Comparison of ENCODE assay signal across 24 cellular contexts in genomic region chr1:33297911-33298622, GRCh38. TPM values are rescaled to one million over a fixed set of nuclear protein-coding genes. Genes with fewer than 3 reads are reported as not detected.
DNase-seq lines count a peak whose midpoint lies in the region; ATAC-seq and TF ChIP-seq lines count a peak whose summit lies in the region.
"Had no signal": no experiment of that assay in that cellular context is flagged by ENCODE, and none has a peak within 500 bp of the region (broad histone marks: within the 10 kb centered on the region; RNA-seq: fewer than 3 reads in every experiment).

No MANE protein-coding gene starts in this region.

- H3K4me3 Mint-ChIP-seq in MCF 10A (ENCODE audit: unreplicated experiment) (no peak overlapping the region), chondrocyte (ENCODE audit: unreplicated experiment) (no peak overlapping the region)
- H3K4me3 Mint-ChIP-seq: activated T-cell treated with anti-CD3 and anti-CD28 coated beads, Interleukin-2, amount 50 U/mL, for 4 hours; CD4-positive, alpha-beta T cell; natural killer cell treated with Interleukin-12 subunit alpha and Interleukin-12 subunit beta and Interleukin-15 and Interleukin-18, amount 100 ng/mL, for 72 hours; stimulated activated naive CD8-positive, alpha-beta T cell treated with anti-CD3 and anti-CD28 coated beads, Interleukin-15, Interleukin-2, amounts not matched to agents 100 ng/mL and 50 ng/mL, for 24 hours had no signal

- no peaks in the 10 kb centered on the region for H3K9me3 ChIP-seq in mammary epithelial cell (replicated peaks; ENCODE audit: insufficient read depth, low read length)
- H3K9me3 ChIP-seq in trophoblast cell (ENCODE audit: insufficient read depth, low read depth, low read length) = no peaks in the 10 kb centered on the region
- no peaks in the 10 kb centered on the region for H3K9me3 ChIP-seq in aorta (ENCODE audit: control insufficient read depth, low read length)
- H3K9me3 ChIP-seq: lower lobe of right lung, mucosa of descending colon, thoracic aorta had no signal

- no peak overlapping the region for H2BK12ac ChIP-seq in trophoblast cell (ENCODE audit: low read length)

- intact Hi-C loops in MCF 10A (cut with micrococcal nuclease) (loop anchor here (1.0 to 2.0 kb wide), 2 partner anchors 80 to 315 kb away; no protein-coding TSS in a partner anchor), mammary epithelial cell (cut with micrococcal nuclease) (loop anchor here (1.0 kb wide), 1 partner anchor 79 kb away; no protein-coding TSS in a partner anchor), aorta (cut with DNase I) (loop anchor here (2.0 to 10.0 kb wide), 5 partner anchors 39 to 317 kb away; no protein-coding TSS in a partner anchor)

- H4K91ac ChIP-seq in trophoblast cell (ENCODE audit: low read depth, low read length) = no peak overlapping the region

- no peak overlapping the region for H3K18ac ChIP-seq in trophoblast cell (ENCODE audit: low read length)

- H3K27me3 ChIP-seq in mammary epithelial cell (ENCODE audit: insufficient read depth, low read length) (no peaks in the 10 kb centered on the region), trophoblast cell (ENCODE audit: insufficient read depth, low read length) (no peaks in the 10 kb centered on the region), aorta (ENCODE audit: control insufficient read depth in 1 of 2, insufficient read depth in 2 of 2, low read length in 1 of 2) (no peaks in the 10 kb centered on the region)

- no peaks in the 10 kb centered on the region for H3K79me1 ChIP-seq in trophoblast cell (ENCODE audit: low read length)

- H2BK120ac ChIP-seq in trophoblast cell (ENCODE audit: insufficient read depth, low read length, poor library complexity) = no peak overlapping the region

- no peak overlapping the region for H2AK5ac ChIP-seq in trophoblast cell (ENCODE audit: low read length)

- dilution Hi-C loops in mammary epithelial cell (cut with HindIII; ENCODE audit: low sequenced_read_pairs) = no loop called here

- 91% methylated on average over 4 of the region's 4 CpGs for WGBS in mammary epithelial cell (ENCODE audit: low coverage, missing lambda C conversion rate)
- WGBS in trophoblast cell (ENCODE audit: extremely low coverage, insufficient coverage, insufficient read length) = no CpG with 5 or more reads among the region's 4 CpGs
- 84 to 86% methylated on average over 4 of the region's 4 CpGs for WGBS in aorta, 2 donors

- no peak overlapping the region for H4K8ac ChIP-seq in trophoblast cell (ENCODE audit: low read depth, low read length)

- no peak overlapping the region for H3K14ac ChIP-seq in trophoblast cell (ENCODE audit: low read length)

- H3K27ac ChIP-seq in mammary epithelial cell (ENCODE audit: insufficient read depth, low read depth, low read length) = no peak overlapping the region
- H3K27ac ChIP-seq in trophoblast cell (ENCODE audit: low read depth, low read length) = no peak overlapping the region
- H3K27ac ChIP-seq in aorta (ENCODE audit: low read depth in 1 of 2, low read length in 2 of 2) = no peak overlapping the region
- H3K27ac ChIP-seq: lower lobe of right lung, PC-9, VCaP had no signal

- no peak overlapping the region for H3K4ac ChIP-seq in trophoblast cell (ENCODE audit: low read depth, low read length)

- H3K79me2 ChIP-seq in mammary epithelial cell (ENCODE audit: insufficient read depth, low read length) (no peaks in the 10 kb centered on the region), trophoblast cell (ENCODE audit: control insufficient read depth, insufficient read depth, low read length, poor library complexity) (no peaks in the 10 kb centered on the region)

- H3K4me3 ChIP-seq in mammary epithelial cell (replicated peaks in 1 of 3; ENCODE audit: insufficient read depth in 1 of 3, low read depth in 2 of 3, low read length in 3 of 3) = no peak overlapping the region
- no peak overlapping the region for H3K4me3 ChIP-seq in trophoblast cell (ENCODE audit: low read depth, low read length)
- H3K4me3 ChIP-seq in aorta (ENCODE audit: low read length in 2 of 2) = no peak overlapping the region
- H3K4me3 ChIP-seq: lower lobe of right lung, mucosa of descending colon, PC-9, thoracic aorta had no signal

- H2BK5ac ChIP-seq in trophoblast cell (ENCODE audit: low read depth, low read length, poor library complexity) = no peak overlapping the region

- no peaks in the 10 kb centered on the region for H3K27me3 Mint-ChIP-seq in MCF 10A (ENCODE audit: insufficient read depth, unreplicated experiment)
- H3K27me3 Mint-ChIP-seq in chondrocyte (ENCODE audit: low read depth) = no peaks in the 10 kb centered on the region
- H3K27me3 Mint-ChIP-seq: CD4-positive, alpha-beta T cell; natural killer cell treated with Interleukin-12 subunit alpha and Interleukin-12 subunit beta and Interleukin-15 and Interleukin-18, amount 100 ng/mL, for 72 hours; stimulated activated naive CD8-positive, alpha-beta T cell treated with anti-CD3 and anti-CD28 coated beads, Interleukin-15, Interleukin-2, amounts not matched to agents 100 ng/mL and 50 ng/mL, for 24 hours had no signal

- no peak overlapping the region for H3K4me2 ChIP-seq in mammary epithelial cell (ENCODE audit: insufficient read depth, low read depth, low read length)
- H3K4me2 ChIP-seq in trophoblast cell (ENCODE audit: low read length) = no peak overlapping the region
- H3K4me2 ChIP-seq: PC-9 had no signal

- BruUV-seq in MCF 10A (replicated peaks; lab: Mats Ljungman, UMichigan) = no TSS peak
- no TSS peak for BruUV-seq in mammary epithelial cell (replicated peaks; lab: Mats Ljungman, UMichigan)

- peaks cover 43% of the 10 kb centered on the region for H3K36me3 Mint-ChIP-seq in MCF 10A (ENCODE audit: insufficient read depth, unreplicated experiment)
- peaks cover 23% of the 10 kb centered on the region for H3K36me3 Mint-ChIP-seq in chondrocyte (ENCODE audit: low read depth)
- H3K36me3 Mint-ChIP-seq: natural killer cell treated with Interleukin-12 subunit alpha and Interleukin-12 subunit beta and Interleukin-15 and Interleukin-18, amount 100 ng/mL, for 72 hours had no signal

- ATAC-seq in aorta (ENCODE audit: low FRiP score) (no peak), GM19463 (IDR thresholded peaks at IDR 0.05; ENCODE audit: unreplicated experiment) (no peak), GM19324 (IDR thresholded peaks at IDR 0.05; ENCODE audit: low FRiP score, unreplicated experiment) (no peak)

- CTCF ChIA-PET in MCF 10A (lab: Yijun Ruan, JAX) (interaction anchor here (0.6 to 11.9 kb wide), 28 partner anchors 8 to 897 kb away, joined by 3 to 180 read pairs (median 4); partner anchors contain the start of genes A3GALT2 and ZSCAN20), mammary epithelial cell (lab: Charles Lee; ENCODE audit: low non-redundant PET) (interaction anchor here (0.5 kb wide), 1 partner anchor 20 kb away, joined by 3 read pairs; no protein-coding TSS in a partner anchor)

- no peak overlapping the region for H3K23ac ChIP-seq in trophoblast cell (ENCODE audit: low read length)

- no peaks in the 10 kb centered on the region for H3K4me1 Mint-ChIP-seq in MCF 10A (ENCODE audit: insufficient read depth, unreplicated experiment)
- H3K4me1 Mint-ChIP-seq in chondrocyte (ENCODE audit: low read depth) = peaks cover 18% of the 10 kb centered on the region

- H3K9me3 Mint-ChIP-seq in MCF 10A (ENCODE audit: unreplicated experiment) (no peaks in the 10 kb centered on the region), chondrocyte (ENCODE audit: low read depth) (no peaks in the 10 kb centered on the region)
- H3K9me3 Mint-ChIP-seq: activated T-cell treated with anti-CD3 and anti-CD28 coated beads, Interleukin-2, amount 50 U/mL, for 4 hours; CD4-positive, alpha-beta T cell; natural killer cell treated with Interleukin-12 subunit alpha and Interleukin-12 subunit beta and Interleukin-15 and Interleukin-18, amount 100 ng/mL, for 72 hours; stimulated activated naive CD8-positive, alpha-beta T cell treated with anti-CD3 and anti-CD28 coated beads, Interleukin-15, Interleukin-2, amounts not matched to agents 100 ng/mL and 50 ng/mL, for 24 hours had no signal

- H3K36me3 ChIP-seq in mammary epithelial cell (ENCODE audit: insufficient read depth, low read length) (no peaks in the 10 kb centered on the region), trophoblast cell (ENCODE audit: control insufficient read depth in 1 of 2, insufficient read depth in 2 of 2, low read length in 2 of 2) (peaks cover 46 to 54% of the 10 kb centered on the region in 2 experiments), aorta (ENCODE audit: control insufficient read depth in 1 of 2, insufficient read depth in 2 of 2, low read length in 1 of 2) (peaks cover 0 to 2% of the 10 kb centered on the region in 2 donors)

- DNase-seq in MCF 10A (ENCODE audit: unreplicated experiment) (no peak), mammary epithelial cell (no peak), chondrocyte (ENCODE audit: low spot score) (no peak), trophoblast cell (no peak), aorta (peak; percentile 20 to 36), NCI-H2081 (lab: John Stamatoyannopoulos, UW) (no peak)
- DNase-seq: GF-D8, GOT3, hippocampal formation had no signal

- H4K12ac ChIP-seq in trophoblast cell (ENCODE audit: low read depth, low read length) = peak overlapping the region; percentile 14

- H3K27ac Mint-ChIP-seq in MCF 10A (ENCODE audit: low read depth, unreplicated experiment) = peak overlapping the region; percentile 55
- peak overlapping the region; percentile 45 for H3K27ac Mint-ChIP-seq in chondrocyte (ENCODE audit: unreplicated experiment)
- H3K27ac Mint-ChIP-seq: CD4-positive, alpha-beta T cell; natural killer cell treated with Interleukin-12 subunit alpha and Interleukin-12 subunit beta and Interleukin-15 and Interleukin-18, amount 100 ng/mL, for 72 hours; stimulated activated naive CD8-positive, alpha-beta T cell treated with anti-CD3 and anti-CD28 coated beads, Interleukin-15, Interleukin-2, amounts not matched to agents 100 ng/mL and 50 ng/mL, for 24 hours had no signal

- H3K9ac ChIP-seq in mammary epithelial cell (ENCODE audit: insufficient read depth, low read length) (no peak overlapping the region), trophoblast cell (ENCODE audit: low read length) (no peak overlapping the region)

- POLR2A ChIA-PET in MCF 10A (lab: Yijun Ruan, JAX) = interaction anchor here (0.8 to 2.2 kb wide), 2 partner anchors 49 to 50 kb away, joined by 3 to 8 read pairs; no protein-coding TSS in a partner anchor

- no peak overlapping the region for H2AFZ ChIP-seq in mammary epithelial cell (ENCODE audit: low read depth, low read length)
- H2AFZ ChIP-seq in trophoblast cell (ENCODE audit: insufficient read depth, low read length, poor library complexity) = no peak overlapping the region
- H2AFZ ChIP-seq: PC-9 had no signal

- in situ Hi-C loops in mammary epithelial cell (cut with MboI; ENCODE audit: low sequenced_read_pairs in 2 of 2) = loop anchor here (5.0 to 25.0 kb wide), 3 partner anchors 69 to 314 kb away; partner anchors contain the start of gene ZSCAN20 (in 1 of the 2)

- no peak for TF ChIP-seq CTCF in MCF 10A (IDR thresholded peaks at IDR 0.05; ENCODE audit: unreplicated experiment)
- no peak for TF ChIP-seq CTCF in mammary epithelial cell (conservative IDR thresholded peaks at IDR 0.05 in 1 of 2, IDR thresholded peaks at IDR 0.05 in 1 of 2; ENCODE audit: extremely low read depth in 1 of 2, insufficient read depth in 1 of 2, low read depth in 1 of 2, low read length in 2 of 2)
- no peak for TF ChIP-seq CTCF in chondrocyte (IDR thresholded peaks at IDR 0.05)

- no peaks in the 10 kb centered on the region for H4K20me1 ChIP-seq in mammary epithelial cell (ENCODE audit: insufficient read depth, low read length)

- no peaks in the 10 kb centered on the region for H3K4me1 ChIP-seq in mammary epithelial cell (ENCODE audit: insufficient read depth, low read length)
- H3K4me1 ChIP-seq in trophoblast cell (ENCODE audit: control insufficient read depth in 1 of 2, insufficient read depth in 2 of 2, low read length in 2 of 2) = peaks cover 0 to 3% of the 10 kb centered on the region in 2 experiments
- no peaks in the 10 kb centered on the region for H3K4me1 ChIP-seq in aorta (ENCODE audit: control insufficient read depth in 1 of 2, insufficient read depth in 2 of 2, low read length in 2 of 2)

RNA-seq across cellular contexts. Expression of gene A3GALT2, which starts 22.8 kb away (rescaled TPM):
- total RNA-seq in MCF 10A (2022) (0.32 TPM in 1 of 2 replicates, not detected in the other), mammary epithelial cell (not detected), chondrocyte (0.27 TPM in 1 of 3 replicates, not detected in the others), aorta (under 1 TPM; 0.36 to 0.81 TPM)
- polyA plus RNA-seq in mammary epithelial cell (not detected), aorta (not detected)
- not detected for polyA minus RNA-seq in mammary epithelial cell
- not detected in 2 replicates for polyA plus RNA-seq in trophoblast cell (2013)
- total RNA-seq: CD4-positive, alpha-beta T cell; cerebellum; lower lobe of right lung; mucosa of descending colon; natural killer cell treated with Interleukin-12 subunit alpha and Interleukin-12 subunit beta and Interleukin-15 and Interleukin-18, amount 100 ng/mL, for 72 hours; osteoblast; PC-9; renal cortical epithelial cell had no signal
- polyA plus RNA-seq: small intestine had no signal

RNA-seq across cellular contexts. Expression of gene ZNF362, which starts 41.8 kb away (rescaled TPM):
- total RNA-seq in MCF 10A (2022) (14.8 and 15.8 TPM in 2 replicates), mammary epithelial cell (10 to 100 TPM in 1 of 2 donors, 1 to 10 TPM in 1; 8.5 to 12.4 TPM), chondrocyte (84.1 to 122 TPM (median 85.0 TPM) in 3 replicates), aorta (10 to 100 TPM; 36.2 to 44.0 TPM)
- polyA plus RNA-seq in mammary epithelial cell (5.3 TPM), aorta (10 to 100 TPM; 12.4 to 26.1 TPM)
- polyA minus RNA-seq in mammary epithelial cell = 5.8 TPM
- polyA plus RNA-seq in trophoblast cell (2013) = 31.7 and 34.3 TPM in 2 replicates

Comparison
In these comparisons a context has a peak if more than half of its experiments do, and no peak if none do; other contexts are left out.
1. DNase-seq: peak in aorta (2 of 2); none in MCF 10A (single experiment), mammary epithelial cell (single experiment), chondrocyte (single experiment), trophoblast cell (0 of 2) and NCI-H2081 (0 of 2).